20 cellular contexts compared by ENCODE assay signal in genomic region chr5:172923539-172923938, GRCh38. TPM values are rescaled to one million over a fixed set of nuclear protein-coding genes. Genes with fewer than 3 reads are reported as not detected.
DNase-seq lines count a peak whose midpoint lies in the region; ATAC-seq, FAIRE-seq and TF ChIP-seq lines count a peak whose summit lies in the region.
"Had no signal": no experiment of that assay in that cellular context is flagged by ENCODE, and none has a peak within 500 bp of the region (broad histone marks: within the 10 kb centered on the region; RNA-seq: fewer than 3 reads in every experiment).

No MANE protein-coding gene starts in this region.

- peaks cover 10% of the 10 kb centered on the region for H3K36me3 Mint-ChIP-seq in neural crest cell (ENCODE audit: low read depth)

- CTCF ChIA-PET in A549 (lab: Yijun Ruan, JAX), result interaction anchor here (0.7 to 25.8 kb wide), 6 partner anchors 9 to 214 kb away, joined by 3 to 480 read pairs (median 4); no protein-coding TSS in a partner anchor
- CTCF ChIA-PET in RWPE1 (lab: Yijun Ruan, JAX), result interaction anchor here (0.6 to 1.1 kb wide), 3 partner anchors 9 to 412 kb away, joined by 3 read pairs; no protein-coding TSS in a partner anchor

- no peaks in the 10 kb centered on the region for H3K27me3 Mint-ChIP-seq in neural crest cell (ENCODE audit: low read depth)
- H3K27me3 Mint-ChIP-seq: CD4-positive, alpha-beta memory T cell had no signal

- no peak for TF ChIP-seq RAD21 in A549 (conservative IDR thresholded peaks at IDR 0.05 in 1 of 2, IDR thresholded peaks at IDR 0.05 in 1 of 2)

- FAIRE-seq in A549 (lab: Jason Lieb, UNC), result no peak
- FAIRE-seq: A204.1, G401.6, GM12891, GM18507, HTR-8/SVneo had no signal

- DNase-seq in A549 (ENCODE audit: low read depth in 1 of 2, low spot score in 1 of 2) (no peak), RWPE1 (ENCODE audit: low spot score) (no peak), neural crest cell (ENCODE audit: low read depth, low spot score) (no peak), lower lobe of right lung (no peak), NCI-H69 (lab: John Stamatoyannopoulos, UW) (no peak)
- DNase-seq in activated T-cell treated with anti-CD3 and anti-CD28 coated beads, Interleukin-2, amount 50 U/mL, for 48 hours, result no peak
- DNase-seq: AML-193; Calu3; CD4-positive, alpha-beta memory T cell; H7 had no signal

- no peak for ATAC-seq in A549
- ATAC-seq in lower lobe of right lung, result no peak
- ATAC-seq: GM23338, HCT116 had no signal

- H3K4me3 ChIP-seq in A549 (no peak overlapping the region), BLaER1 (no peak overlapping the region), lower lobe of right lung (no peak overlapping the region)
- H3K4me3 ChIP-seq: GM23338 had no signal

- H3K4me1 Mint-ChIP-seq in neural crest cell, result no peaks in the 10 kb centered on the region
- H3K4me1 Mint-ChIP-seq: GM23338 had no signal

- H3K27ac Mint-ChIP-seq in neural crest cell (ENCODE audit: unreplicated experiment), result peak overlapping the region; percentile 35
- H3K27ac Mint-ChIP-seq: GM23338 had no signal

- POLR2A ChIA-PET in A549 (lab: Yijun Ruan, JAX) (interaction anchor here (0.9 kb wide), 1 partner anchor 152 kb away, joined by 3 read pairs; the partner anchor contains the start of gene DUSP1), RWPE1 (lab: Yijun Ruan, JAX; ENCODE audit: low non-redundant PET) (no interaction called here)

- peaks cover 75% of the 10 kb centered on the region for H3K4me1 ChIP-seq in A549
- H3K4me1 ChIP-seq in BLaER1, result peaks cover 13% of the 10 kb centered on the region
- H3K4me1 ChIP-seq in lower lobe of right lung, result peaks cover 12% of the 10 kb centered on the region

- peaks cover 59% of the 10 kb centered on the region for H4K20me1 ChIP-seq in BLaER1

- H3K9me3 ChIP-seq in A549 (no peaks in the 10 kb centered on the region), BLaER1 (no peaks in the 10 kb centered on the region), lower lobe of right lung (no peaks in the 10 kb centered on the region)

- H3K27me3 ChIP-seq in BLaER1 (no peaks in the 10 kb centered on the region), lower lobe of right lung (ENCODE audit: low read depth) (no peaks in the 10 kb centered on the region)

- intact Hi-C loops in lower lobe of right lung (cut with DNase I), result no loop called here

- H3K4me3 Mint-ChIP-seq in neural crest cell, result no peak overlapping the region
- H3K4me3 Mint-ChIP-seq: CD14-positive monocyte; CD4-positive, alpha-beta memory T cell; GM23338 had no signal

- WGBS in A549 (ENCODE audit: missing lambda C conversion rate), result 90% methylated on average over 5 of the region's 5 CpGs

- no peak overlapping the region for H3K9ac ChIP-seq in BLaER1
- H3K9ac ChIP-seq: KMS-11 had no signal

- H3K27ac ChIP-seq in A549 (peak overlapping the region; percentile 98 to 100), BLaER1 (0 out of 2 replicates have a peak overlapping the region, but pooled peaks have one; percentile 26), RWPE1 (peak overlapping the region; percentile 53), lower lobe of right lung (no peak overlapping the region)
- H3K27ac ChIP-seq: KMS-11 had no signal

- TF ChIP-seq CTCF in A549 (IDR thresholded peaks at IDR 0.05), result no peak
- no peak for TF ChIP-seq CTCF in RWPE1 (conservative IDR thresholded peaks at IDR 0.05; ENCODE audit: low read depth)
- TF ChIP-seq CTCF in neural crest cell (conservative IDR thresholded peaks at IDR 0.05), result no peak
- TF ChIP-seq CTCF in lower lobe of right lung (IDR thresholded peaks at IDR 0.05), result no peak

- no peak for TF ChIP-seq EP300 in A549 (IDR thresholded peaks at IDR 0.05)

- no peak overlapping the region for H3K4me2 ChIP-seq in A549
- no peak overlapping the region for H3K4me2 ChIP-seq in BLaER1
- H3K4me2 ChIP-seq: GM23338, KMS-11 had no signal

- no peak for TF ChIP-seq POLR2A in A549 (IDR thresholded peaks at IDR 0.05; ENCODE audit: low read length)

- H3K36me3 ChIP-seq in BLaER1 (peaks cover 98% of the 10 kb centered on the region), lower lobe of right lung (peaks cover 84% of the 10 kb centered on the region)

- no peaks in the 10 kb centered on the region for H3K9me3 Mint-ChIP-seq in neural crest cell
- H3K9me3 Mint-ChIP-seq: CD4-positive, alpha-beta memory T cell; GM23338 had no signal

TF ChIP-seq in A549, 52 proteins besides CTCF, POLR2A, EP300 and RAD21:
- 0 out of 2 replicates have a peak, but pooled peaks have one; percentile 58 for TF ChIP-seq TFCP2L1 (CRISPR knock-in tag; IDR thresholded peaks at IDR 0.05)
- no peak for TF ChIP-seq ELK1 (IDR thresholded peaks at IDR 0.05; ENCODE audit: low read depth, low read length)
- no peak for TF ChIP-seq FOSL2 (IDR thresholded peaks at IDR 0.05)
- no peak for TF ChIP-seq FOSL2 (CRISPR knock-in tag; IDR thresholded peaks at IDR 0.05)
- no peak for TF ChIP-seq CBX2 (IDR thresholded peaks at IDR 0.05; ENCODE audit: borderline replicate concordance, low read depth)
- TF ChIP-seq SMC3 (IDR thresholded peaks at IDR 0.05), result no peak
- no peak for TF ChIP-seq KDM5A (IDR thresholded peaks at IDR 0.05)
- no peak for TF ChIP-seq EHF (CRISPR knock-in tag; IDR thresholded peaks at IDR 0.05)
- TF ChIP-seq ZNF302 (CRISPR knock-in tag; IDR thresholded peaks at IDR 0.05), result no peak
- TF ChIP-seq HOXB5 (CRISPR knock-in tag; IDR thresholded peaks at IDR 0.05), result no peak
- TF ChIP-seq HOXA7 (CRISPR knock-in tag; IDR thresholded peaks at IDR 0.05), result 0 out of 2 replicates have a peak, but pooled peaks have one; percentile 62
- no peak for TF ChIP-seq CHD2 (IDR thresholded peaks at IDR 0.05; ENCODE audit: low read length, partially characterized antibody)

RNA-seq across cellular contexts. Expression of gene RPL26L1, which starts 35.7 kb away (rescaled TPM):
- 109 and 157 TPM in 2 replicates for polyA plus RNA-seq in A549 (2011; rRNA removed)
- polyA plus RNA-seq in A549 (2012; cell fraction: cytosol; rRNA removed), result 170 and 222 TPM in 2 replicates
- polyA plus RNA-seq in A549 (2012; cell fraction: nucleus; rRNA removed), result 83.2 and 128 TPM in 2 replicates
- polyA plus RNA-seq in A549 (2017; fragmentation: RNase III; extraction: RNeasy Plus Mini Kit Qiagen cat#74134 plus additional on column Dnase treatment), result 146 to 160 TPM (median 150 TPM) in 3 replicates
- polyA minus RNA-seq in A549 (2011; rRNA and poly(A)+ RNA removed), result 62.0 and 65.1 TPM in 2 replicates
- total RNA-seq in neural crest cell, result 54.6 and 57.5 TPM in 2 replicates
- total RNA-seq in lower lobe of right lung, result 16.6 TPM
